8 cellular contexts compared by ENCODE assay signal in the genomic region with DNA sequence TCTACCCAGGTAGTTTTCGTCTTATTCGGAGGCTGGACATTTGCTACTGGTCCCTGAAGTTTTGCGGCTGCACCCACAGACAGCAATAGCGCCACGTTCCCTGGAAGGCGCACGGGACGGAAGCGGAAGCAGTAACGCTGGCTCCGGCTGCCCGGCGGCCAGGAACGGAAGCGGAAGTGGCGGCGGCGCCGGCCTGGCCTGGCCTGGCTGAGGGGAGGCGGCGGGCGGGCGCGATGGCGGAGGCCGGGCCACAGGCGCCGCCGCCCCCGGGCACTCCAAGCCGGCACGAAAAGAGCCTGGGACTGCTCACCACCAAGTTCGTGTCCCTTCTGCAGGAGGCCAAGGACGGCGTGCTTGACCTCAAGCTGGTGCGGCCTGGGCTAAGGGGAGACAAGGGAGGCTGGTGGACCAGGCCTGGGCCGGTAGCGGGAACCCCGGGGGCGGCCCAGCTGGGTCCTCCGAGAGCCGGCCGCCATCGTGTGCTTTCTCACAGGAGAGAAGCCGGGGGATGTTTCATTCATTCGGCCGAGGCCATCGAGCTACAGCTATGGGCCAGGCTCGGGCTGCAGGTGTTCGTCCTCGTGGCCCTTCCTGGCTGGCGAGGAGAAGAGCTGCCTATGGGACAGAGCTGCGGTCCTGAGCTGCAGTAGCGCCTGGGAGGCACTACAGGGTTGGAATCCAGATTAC.
DNase-seq lines count a peak whose midpoint lies in the region; ATAC-seq lines count a peak whose summit lies in the region.

A gene with protein sequence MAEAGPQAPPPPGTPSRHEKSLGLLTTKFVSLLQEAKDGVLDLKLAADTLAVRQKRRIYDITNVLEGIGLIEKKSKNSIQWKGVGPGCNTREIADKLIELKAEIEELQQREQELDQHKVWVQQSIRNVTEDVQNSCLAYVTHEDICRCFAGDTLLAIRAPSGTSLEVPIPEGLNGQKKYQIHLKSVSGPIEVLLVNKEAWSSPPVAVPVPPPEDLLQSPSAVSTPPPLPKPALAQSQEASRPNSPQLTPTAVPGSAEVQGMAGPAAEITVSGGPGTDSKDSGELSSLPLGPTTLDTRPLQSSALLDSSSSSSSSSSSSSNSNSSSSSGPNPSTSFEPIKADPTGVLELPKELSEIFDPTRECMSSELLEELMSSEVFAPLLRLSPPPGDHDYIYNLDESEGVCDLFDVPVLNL (plus strand): TSS at position 161 of the 687 bp plus-strand sequence. CDS start 73 bp downstream, at position 234.

- H3K9me3 ChIP-seq in HUES6 (ENCODE audit: control insufficient read depth, insufficient read depth, low read depth, low read length): no peaks in the 10 kb centered on the region
- H3K9me3 ChIP-seq in mucosa of rectum (ENCODE audit: control insufficient read depth in 2 of 2, low read length in 2 of 2): no peaks in the 10 kb centered on the region

- peak; percentile 95 for ATAC-seq in GM21381 (IDR thresholded peaks at IDR 0.05; ENCODE audit: unreplicated experiment)

- peaks cover 39% of the 10 kb centered on the region for H3K36me3 ChIP-seq in HUES6 (ENCODE audit: control insufficient read depth, insufficient read depth, low read length)
- peaks cover 30 to 37% of the 10 kb centered on the region in 2 donors for H3K36me3 ChIP-seq in mucosa of rectum (ENCODE audit: control insufficient read depth in 2 of 2, insufficient read depth in 2 of 2, low read length in 2 of 2)

- H3K27me3 ChIP-seq in HUES6 (ENCODE audit: control insufficient read depth, insufficient read depth, low read length) (no peaks in the 10 kb centered on the region), mucosa of rectum (ENCODE audit: control insufficient read depth in 2 of 2, insufficient read depth in 2 of 2, low read length in 2 of 2) (no peaks in the 10 kb centered on the region)

- H3K4me3 ChIP-seq in HUES6 (ENCODE audit: low read depth, low read length) (peak within 1 kb of the TSS; percentile 100), mucosa of rectum (ENCODE audit: low read length in 2 of 2) (peak within 1 kb of the TSS; percentile 90 to 97)

- H3K9ac ChIP-seq in HUES6 (ENCODE audit: low read length) (peak within 1 kb of the TSS; percentile 90), mucosa of rectum (ENCODE audit: low read depth in 1 of 2, low read length in 2 of 2) (peak within 1 kb of the TSS; percentile 87 to 93)

- peak within 1 kb of the TSS; percentile 82 for H3K27ac ChIP-seq in HUES6 (ENCODE audit: low read depth, low read length)
- peak within 1 kb of the TSS; percentile 56 for H3K27ac ChIP-seq in epithelial cell of prostate
- peak within 1 kb of the TSS; percentile 37 to 67 for H3K27ac ChIP-seq in mucosa of rectum (ENCODE audit: low read depth in 2 of 2, low read length in 2 of 2)

- DNase-seq in D341Med (ENCODE audit: low spot score) (peak; percentile 95), OCI-M2 (lab: John Stamatoyannopoulos, UW; ENCODE audit: unreplicated experiment) (peak; percentile 50), activated T-cell treated with anti-CD3 and anti-CD28 coated beads for 4 hours (peak; percentile 74), epithelial cell of prostate (ENCODE audit: low read depth, low spot score) (peak; percentile 75)
- peak; percentile 59 to 75 for DNase-seq in stimulated activated CD8-positive, alpha-beta memory T cell treated with anti-CD3 and anti-CD28 coated beads, Interleukin-4, amount 100 ng/mL, for 4 hours (ENCODE audit: low read depth in 2 of 2, low spot score in 1 of 2)

- H3K4me1 ChIP-seq in HUES6 (ENCODE audit: control insufficient read depth, insufficient read depth, low read length) (peaks cover 8% of the 10 kb centered on the region; the same call in 1 of the 2 replicates), mucosa of rectum (ENCODE audit: control insufficient read depth in 2 of 2, insufficient read depth in 2 of 2, low read length in 2 of 2) (peaks cover 26 to 28% of the 10 kb centered on the region in 2 donors)

Comparison
In these comparisons a context has a peak if more than half of its experiments do, and no peak if none do; other contexts are left out.
1. Peak in every context shown above with its lines: DNase-seq, ATAC-seq, H3K4me3 ChIP-seq and H3K27ac ChIP-seq.